7 cellular contexts compared by ENCODE assay signal in genomic region chr21:40231979-40232378, GRCh38.
"Had no signal": no experiment of that assay in that cellular context is flagged by ENCODE, and none has a peak within 500 bp of the region (broad histone marks: within the 10 kb centered on the region; RNA-seq: fewer than 3 reads in every experiment).

No MANE protein-coding gene starts in this region.

- FAIRE-seq: HTR-8/SVneo, K562 had no signal

- H3K4me3 ChIP-seq: K562 had no signal

- H3K4me2 ChIP-seq: KMS-11 had no signal

- DNase-seq: IMR-90, KBM-7, KG1 had no signal

- H3K9ac ChIP-seq: KMS-11 had no signal

- ATAC-seq: K562 had no signal

- H3K27ac ChIP-seq: HL-60, KMS-11 had no signal
